Comparison of ENCODE assay signal across 7 cellular contexts in genomic region chr5:174585472-174585871, GRCh38.
"Had no signal": no experiment of that assay in that cellular context is flagged by ENCODE, and none has a peak within 500 bp of the region (broad histone marks: within the 10 kb centered on the region; RNA-seq: fewer than 3 reads in every experiment).

No MANE protein-coding gene starts in this region.

- H3K9ac ChIP-seq: KMS-11 had no signal

- FAIRE-seq: HepG2, HTR-8/SVneo had no signal

- ATAC-seq: HepG2 had no signal

- H3K4me2 ChIP-seq: KMS-11 had no signal

- DNase-seq: IMR-90, KBM-7, KG1 had no signal

- H3K27ac ChIP-seq: HL-60, KMS-11 had no signal
